28 cellular contexts compared by ENCODE assay signal in genomic region chr2:195566201-195566600, GRCh38.
DNase-seq lines count a peak whose midpoint lies in the region; ATAC-seq and TF ChIP-seq lines count a peak whose summit lies in the region.
"Had no signal": no experiment of that assay in that cellular context is flagged by ENCODE, and none has a peak within 500 bp of the region (broad histone marks: within the 10 kb centered on the region; RNA-seq: fewer than 3 reads in every experiment).

No MANE protein-coding gene starts in this region.

- DNase-seq in T-helper 1 cell (no peak), T-helper 17 cell (no peak), fibroblast of villous mesenchyme (ENCODE audit: low read depth) (peak; percentile 42), substantia nigra (lab: John Stamatoyannopoulos, UW) (no peak), right atrium auricular region (ENCODE audit: low spot score) (no peak), Right ventricle myocardium inferior (ENCODE audit: missing footprints) (no peak)
- DNase-seq in CD4-positive, alpha-beta T cell = no peak
- DNase-seq: activated CD8-positive, alpha-beta T cell treated with anti-CD3 and anti-CD28 coated beads, Interleukin-2, amount 10 ng/mL, durations not matched to agents 7 days and 5 days; caudate nucleus; DMS79 treated with DMSO at 0.1 percent for 48 hours; endodermal cell; GOT3; HFFc6; NCI-H1092; NCI-H1694; NCI-H510A; RPMI8226; stimulated activated CD4-positive, alpha-beta T cell treated with anti-CD3 and anti-CD28 coated beads, Interleukin-15, amount 100 ng/mL, for 24 hours; stimulated activated CD4-positive, alpha-beta T cell treated with anti-CD3 and anti-CD28 coated beads, Interleukin-4, amount 100 ng/mL, for 4 hours had no signal

- H3K4me1 ChIP-seq in right atrium auricular region = no peaks in the 10 kb centered on the region
- H3K4me1 ChIP-seq: gastroesophageal sphincter had no signal

- H3K4me1 Mint-ChIP-seq in T-helper 1 cell treated with Interleukin-12 subunit alpha and Interleukin-12 subunit beta and Interleukin-4 antibody, amounts not matched to agents 30 μg/mL and 1 μg/mL, for 36 hours (ENCODE audit: low read depth) = peaks cover 45% of the 10 kb centered on the region
- H3K4me1 Mint-ChIP-seq in CD4-positive, alpha-beta T cell (ENCODE audit: low read depth) = peaks cover 59% of the 10 kb centered on the region
- H3K4me1 Mint-ChIP-seq in T-helper 17 cell = peaks cover 14% of the 10 kb centered on the region
- H3K4me1 Mint-ChIP-seq: nephron had no signal

- no peak for ATAC-seq in CD4-positive, alpha-beta T cell (ENCODE audit: poor library complexity)
- ATAC-seq in T-helper 17 cell = no peak
- ATAC-seq in Right ventricle myocardium inferior = no peak
- ATAC-seq: activated CD8-positive, alpha-beta T cell treated with anti-CD3 and anti-CD28 coated beads, Interleukin-2, amount 10 ng/mL, durations not matched to agents 7 days and 5 days; esophagus mucosa; gastroesophageal sphincter; stimulated activated effector memory CD8-positive, alpha-beta T cell treated with anti-CD3 and anti-CD28 coated beads, Interleukin-12 subunit alpha, Interleukin-12 subunit beta, amount 100 ng/mL, for 72 hours had no signal

- POLR2A ChIA-PET in CD4-positive, alpha-beta T cell (lab: Charles Lee) = interaction anchor here (0.9 to 1.4 kb wide), 2 partner anchors 29 to 68 kb away, joined by 3 read pairs; no protein-coding TSS in a partner anchor

- peaks cover 12% of the 10 kb centered on the region for H3K36me3 Mint-ChIP-seq in T-helper 1 cell treated with Interleukin-12 subunit alpha and Interleukin-12 subunit beta and Interleukin-4 antibody, amounts not matched to agents 30 μg/mL and 1 μg/mL, for 36 hours (ENCODE audit: low read depth)
- no peaks in the 10 kb centered on the region for H3K36me3 Mint-ChIP-seq in CD4-positive, alpha-beta T cell (ENCODE audit: low read depth)
- H3K36me3 Mint-ChIP-seq in T-helper 17 cell (ENCODE audit: low read depth) = no peaks in the 10 kb centered on the region
- H3K36me3 Mint-ChIP-seq: CD14-positive monocyte, type B pancreatic cell had no signal

- intact Hi-C loops in CD4-positive, alpha-beta T cell (cut with DNase I, micrococcal nuclease) = no loop called here
- intact Hi-C loops in Right ventricle myocardium inferior (cut with DNase I) = no loop called here

- no peaks in the 10 kb centered on the region for H3K27me3 Mint-ChIP-seq in T-helper 1 cell treated with Interleukin-12 subunit alpha and Interleukin-12 subunit beta and Interleukin-4 antibody, amounts not matched to agents 30 μg/mL and 1 μg/mL, for 36 hours (ENCODE audit: low read depth)
- no peaks in the 10 kb centered on the region for H3K27me3 Mint-ChIP-seq in CD4-positive, alpha-beta T cell
- no peaks in the 10 kb centered on the region for H3K27me3 Mint-ChIP-seq in T-helper 17 cell
- H3K27me3 Mint-ChIP-seq: dendritic cell treated with granulocyte-macrophage colony-stimulating factor and Interleukin-4, amounts not matched to agents 40 ng/mL and 50 ng/mL, for 4 days; type B pancreatic cell had no signal

- no peaks in the 10 kb centered on the region for H3K27me3 ChIP-seq in CD4-positive, alpha-beta T cell (ENCODE audit: control insufficient read depth, insufficient read depth, low read length)
- no peaks in the 10 kb centered on the region for H3K27me3 ChIP-seq in right atrium auricular region
- H3K27me3 ChIP-seq: gastroesophageal sphincter had no signal

- H3K4me3 Mint-ChIP-seq in T-helper 1 cell treated with Interleukin-12 subunit alpha and Interleukin-12 subunit beta and Interleukin-4 antibody, amounts not matched to agents 30 μg/mL and 1 μg/mL, for 36 hours = no peak overlapping the region
- H3K4me3 Mint-ChIP-seq in CD4-positive, alpha-beta T cell = no peak overlapping the region
- H3K4me3 Mint-ChIP-seq in T-helper 17 cell = no peak overlapping the region
- H3K4me3 Mint-ChIP-seq: activated CD8-positive, alpha-beta T cell treated with anti-CD3 and anti-CD28 coated beads, Interleukin-2, amount 10 ng/mL, durations not matched to agents 7 days and 5 days; CD14-positive monocyte; dendritic cell treated with granulocyte-macrophage colony-stimulating factor and Interleukin-4, amounts not matched to agents 40 ng/mL and 50 ng/mL, for 4 days; endodermal cell; HFFc6; nephron; stimulated activated effector memory CD8-positive, alpha-beta T cell treated with anti-CD3 and anti-CD28 coated beads, Interleukin-12 subunit alpha, Interleukin-12 subunit beta, amount 100 ng/mL, for 72 hours; type B pancreatic cell had no signal

- H3K36me3 ChIP-seq in right atrium auricular region = no peaks in the 10 kb centered on the region
- H3K36me3 ChIP-seq: gastroesophageal sphincter had no signal

- no peak overlapping the region for H3K27ac ChIP-seq in CD4-positive, alpha-beta T cell (ENCODE audit: low read depth, low read length)
- H3K27ac ChIP-seq in substantia nigra (ENCODE audit: low read depth, low read length, poor library complexity, severe bottlenecking) (no peak overlapping the region), right atrium auricular region (no peak overlapping the region)
- H3K27ac ChIP-seq: 22Rv1, gastroesophageal sphincter had no signal

- peak overlapping the region; percentile 41 for H3K27ac Mint-ChIP-seq in T-helper 1 cell treated with Interleukin-12 subunit alpha and Interleukin-12 subunit beta and Interleukin-4 antibody, amounts not matched to agents 30 μg/mL and 1 μg/mL, for 36 hours
- H3K27ac Mint-ChIP-seq in CD4-positive, alpha-beta T cell = peak overlapping the region; percentile 94
- peak overlapping the region; percentile 91 for H3K27ac Mint-ChIP-seq in T-helper 17 cell
- H3K27ac Mint-ChIP-seq: activated CD8-positive, alpha-beta T cell treated with anti-CD3 and anti-CD28 coated beads, Interleukin-2, amount 10 ng/mL, durations not matched to agents 7 days and 5 days; CD14-positive monocyte; dendritic cell treated with granulocyte-macrophage colony-stimulating factor and Interleukin-4, amounts not matched to agents 40 ng/mL and 50 ng/mL, for 4 days; endodermal cell; HFFc6; nephron; type B pancreatic cell had no signal

- peaks cover 4% of the 10 kb centered on the region for H3K9me3 Mint-ChIP-seq in T-helper 1 cell treated with Interleukin-12 subunit alpha and Interleukin-12 subunit beta and Interleukin-4 antibody, amounts not matched to agents 30 μg/mL and 1 μg/mL, for 36 hours
- no peaks in the 10 kb centered on the region for H3K9me3 Mint-ChIP-seq in CD4-positive, alpha-beta T cell
- H3K9me3 Mint-ChIP-seq: dendritic cell treated with granulocyte-macrophage colony-stimulating factor and Interleukin-4, amounts not matched to agents 40 ng/mL and 50 ng/mL, for 4 days; HFFc6; stimulated activated effector memory CD8-positive, alpha-beta T cell treated with anti-CD3 and anti-CD28 coated beads, Interleukin-12 subunit alpha, Interleukin-12 subunit beta, amount 100 ng/mL, for 72 hours; type B pancreatic cell had no signal

- CTCF ChIA-PET in CD4-positive, alpha-beta T cell (lab: Charles Lee) = interaction anchor here (0.6 to 2.6 kb wide), 3 partner anchors 14 to 94 kb away, joined by 3 to 10 read pairs (median 3); no protein-coding TSS in a partner anchor

- no peak for TF ChIP-seq CTCF in CD4-positive, alpha-beta T cell (IDR thresholded peaks at IDR 0.05)
- TF ChIP-seq CTCF in fibroblast of villous mesenchyme (IDR thresholded peaks at IDR 0.05; ENCODE audit: insufficient read depth, low read depth, low read length) = no peak
- TF ChIP-seq CTCF in right atrium auricular region (IDR thresholded peaks at IDR 0.05) = no peak

- no peaks in the 10 kb centered on the region for H3K9me3 ChIP-seq in CD4-positive, alpha-beta T cell (ENCODE audit: control insufficient read depth, low read length)
- peaks cover 4% of the 10 kb centered on the region for H3K9me3 ChIP-seq in T-helper 17 cell (ENCODE audit: control insufficient read depth, low read length, poor library complexity, severe bottlenecking)
- H3K9me3 ChIP-seq in right atrium auricular region = no peaks in the 10 kb centered on the region
- H3K9me3 ChIP-seq: gastroesophageal sphincter had no signal

- H3K4me3 ChIP-seq in fibroblast of villous mesenchyme (ENCODE audit: low read depth, low read length) = no peak overlapping the region
- H3K4me3 ChIP-seq in right atrium auricular region = no peak overlapping the region
- H3K4me3 ChIP-seq: gastroesophageal sphincter had no signal

Comparison
In these comparisons a context has a peak if more than half of its experiments do, and no peak if none do; other contexts are left out.
1. H3K27ac Mint-ChIP-seq: peak in every context shown above with its lines; median percentile 94 in CD4-positive, alpha-beta T cell; 91 in T-helper 17 cell; 41 in T-helper 1 cell treated with Interleukin-12 subunit alpha and Interleukin-12 subunit beta and Interleukin-4 antibody, amounts not matched to agents 30 μg/mL and 1 μg/mL, for 36 hours.